Comparison of ENCODE assay signal across 26 cellular contexts in genomic region chr7:46756256-46756655, GRCh38.
"Had no signal": no experiment of that assay in that cellular context is flagged by ENCODE, and none has a peak within 500 bp of the region (broad histone marks: within the 10 kb centered on the region; RNA-seq: fewer than 3 reads in every experiment).

No MANE protein-coding gene starts in this region.

- H3K27ac Mint-ChIP-seq: immature natural killer cell; naive thymus-derived CD4-positive, alpha-beta T cell; natural killer cell treated with Interleukin-12 subunit alpha and Interleukin-12 subunit beta and Interleukin-15 and Interleukin-18, amount 100 ng/mL, for 72 hours; progenitor cell of endocrine pancreas; stimulated activated naive B cell treated with anti-CD40 and anti-IgM and Interleukin-4, amounts not matched to agents 10 μg/mL and 1 μg/mL and 100 μg/mL, for 72 hours; type B pancreatic cell had no signal

- H3K4me1 Mint-ChIP-seq: immature natural killer cell; naive thymus-derived CD4-positive, alpha-beta T cell; stimulated activated naive B cell treated with anti-CD40 and anti-IgM and Interleukin-4, amounts not matched to agents 10 μg/mL and 1 μg/mL and 100 μg/mL, for 72 hours had no signal

- ATAC-seq: left colon; left lung; lower lobe of right lung; mucosa of descending colon; naive thymus-derived CD4-positive, alpha-beta T cell; natural killer cell treated with Interleukin-12 subunit alpha and Interleukin-12 subunit beta and Interleukin-15 and Interleukin-18, amount 100 ng/mL, for 72 hours; right cardiac atrium; sciatic nerve; stimulated activated naive B cell treated with anti-CD40 and anti-IgM and Interleukin-4, amounts not matched to agents 10 μg/mL and 1 μg/mL and 100 μg/mL, for 72 hours; stimulated activated naive CD8-positive, alpha-beta T cell treated with anti-CD3 and anti-CD28 coated beads, Interleukin-15, Interleukin-2, amounts not matched to agents 100 U/mL and 50 U/mL, for 24 hours had no signal

- FAIRE-seq: islet of Langerhans, kidney had no signal

- DNase-seq: hypothalamus; immature natural killer cell; kidney; left colon; left lung; lower lobe of right lung; mammary epithelial cell; mesenchymal stem cell; mucosa of descending colon; naive thymus-derived CD4-positive, alpha-beta T cell; ovary; retina; right cardiac atrium; stimulated activated CD4-positive, alpha-beta T cell treated with anti-CD3 and anti-CD28 coated beads, Interleukin-12 subunit alpha, Interleukin-12 subunit beta, amount 100 ng/mL, for 4 hours; stimulated activated CD4-positive, alpha-beta T cell treated with anti-CD3 and anti-CD28 coated beads, Interleukin-15, amount 100 ng/mL, for 24 hours; stimulated activated CD4-positive, alpha-beta T cell treated with anti-CD3 and anti-CD28 coated beads, Interleukin-2, amount 100 ng/mL, for 24 hours; stimulated activated CD4-positive, alpha-beta T cell treated with anti-CD3 and anti-CD28 coated beads, Interleukin-4, amount 100 ng/mL, for 1 hour; stimulated activated naive B cell treated with anti-CD40 and anti-IgM and Interleukin-4, amounts not matched to agents 10 μg/mL and 1 μg/mL and 100 μg/mL, for 72 hours; stimulated activated naive CD8-positive, alpha-beta T cell treated with anti-CD3 and anti-CD28 coated beads, Interleukin-15, Interleukin-2, amounts not matched to agents 100 U/mL and 50 U/mL, for 24 hours; stomach; testis had no signal

- H3K9me3 Mint-ChIP-seq: type B pancreatic cell had no signal

- H3K4me3 Mint-ChIP-seq: immature natural killer cell; naive thymus-derived CD4-positive, alpha-beta T cell; natural killer cell treated with Interleukin-12 subunit alpha and Interleukin-12 subunit beta and Interleukin-15 and Interleukin-18, amount 100 ng/mL, for 72 hours; stimulated activated naive B cell treated with anti-CD40 and anti-IgM and Interleukin-4, amounts not matched to agents 10 μg/mL and 1 μg/mL and 100 μg/mL, for 72 hours; type B pancreatic cell had no signal

- H3K27me3 Mint-ChIP-seq: natural killer cell treated with Interleukin-12 subunit alpha and Interleukin-12 subunit beta and Interleukin-15 and Interleukin-18, amount 100 ng/mL, for 72 hours; progenitor cell of endocrine pancreas; stimulated activated naive B cell treated with anti-CD40 and anti-IgM and Interleukin-4, amounts not matched to agents 10 μg/mL and 1 μg/mL and 100 μg/mL, for 72 hours; type B pancreatic cell had no signal

- H3K36me3 Mint-ChIP-seq: immature natural killer cell; naive thymus-derived CD4-positive, alpha-beta T cell; natural killer cell treated with Interleukin-12 subunit alpha and Interleukin-12 subunit beta and Interleukin-15 and Interleukin-18, amount 100 ng/mL, for 72 hours; stimulated activated naive B cell treated with anti-CD40 and anti-IgM and Interleukin-4, amounts not matched to agents 10 μg/mL and 1 μg/mL and 100 μg/mL, for 72 hours; type B pancreatic cell had no signal
